In genomic region chr11:122754553-122755322, GRCh38 we compare ENCODE assay signal across 8 cellular contexts.
DNase-seq lines count a peak whose midpoint lies in the region; ATAC-seq and TF ChIP-seq lines count a peak whose summit lies in the region.

No MANE protein-coding gene starts in this region.

- H3K27ac ChIP-seq in heart right ventricle (peak overlapping the region in 1 of 10 donors; percentile 56), lower lobe of right lung (no peak overlapping the region), dorsolateral prefrontal cortex (peak overlapping the region in 1 of 59 donors; percentile 32)

- no peak overlapping the region for H3K4me3 ChIP-seq in heart right ventricle
- no peak overlapping the region for H3K4me3 ChIP-seq in lower lobe of right lung
- no peak overlapping the region for H3K4me3 ChIP-seq in dorsolateral prefrontal cortex

- H3K4me1 ChIP-seq in heart right ventricle = peaks cover 0 to 39% (median 6%) of the 10 kb centered on the region in 9 donors
- H3K4me1 ChIP-seq in lower lobe of right lung = peaks cover 46% of the 10 kb centered on the region

- H3K36me3 ChIP-seq in heart right ventricle (no peaks in the 10 kb centered on the region), lower lobe of right lung (no peaks in the 10 kb centered on the region)

- intact Hi-C loops in heart right ventricle (cut with DNase I) (loop anchor here in 1 of 10 donors (5.0 to 10.0 kb wide), 2 partner anchors 77 to 100 kb away; partner anchors contain the start of gene UBASH3B), Right ventricle myocardium inferior (cut with DNase I) (no loop called here), lower lobe of right lung (cut with DNase I) (no loop called here), dorsolateral prefrontal cortex (cut with DNase I) (no loop called here)

- TF ChIP-seq CTCF in heart right ventricle (IDR thresholded peaks at IDR 0.05) (peak in 7 of 9 donors; percentile 15 to 55 (median 31)), lower lobe of right lung (IDR thresholded peaks at IDR 0.05) (peak; percentile 39), dorsolateral prefrontal cortex (IDR thresholded peaks at IDR 0.05 in 54 of 56, conservative IDR thresholded peaks at IDR 0.05 in 2 of 56; ENCODE audit: low read depth in 1 of 56, partially characterized antibody in 56 of 56) (peak in 27 of 56 donors; percentile 7 to 40 (median 21))

- WGBS in heart right ventricle, 2 donors = 83 to 87% methylated on average over 16 of the region's 16 CpGs

- no peak for DNase-seq in heart right ventricle
- no peak for DNase-seq in Right ventricle myocardium inferior (ENCODE audit: missing footprints)
- peak; percentile 76 for DNase-seq in NAMALWA (ENCODE audit: low spot score)
- DNase-seq in activated effector memory CD4-positive, alpha-beta T cell treated with anti-CD3 and anti-CD28 coated beads, Interleukin-2, amount 50 U/mL, for 16 hours = peak; percentile 68
- DNase-seq in lower lobe of right lung = no peak
- no peak for DNase-seq in 8988T
- no peak for DNase-seq in dorsolateral prefrontal cortex

- H3K27me3 ChIP-seq in heart right ventricle = peaks cover 0 to 5% (median 0%) of the 10 kb centered on the region in 7 donors
- H3K27me3 ChIP-seq in lower lobe of right lung (ENCODE audit: low read depth) = no peaks in the 10 kb centered on the region
- H3K27me3 ChIP-seq in dorsolateral prefrontal cortex = no peaks in the 10 kb centered on the region

- ATAC-seq in heart right ventricle = peak in 1 of 8 donors; percentile 52
- ATAC-seq in Right ventricle myocardium inferior = no peak
- ATAC-seq in lower lobe of right lung = peak; percentile 18 to 30
- no peak for ATAC-seq in GM18520 (IDR thresholded peaks at IDR 0.05; ENCODE audit: unreplicated experiment)

- H3K9me3 ChIP-seq in heart right ventricle (no peaks in the 10 kb centered on the region), lower lobe of right lung (no peaks in the 10 kb centered on the region)

Comparison
In these comparisons a context has a peak if more than half of its experiments do, and no peak if none do; other contexts are left out.
1. ATAC-seq: peak in lower lobe of right lung (2 of 2); none in Right ventricle myocardium inferior (single experiment) and GM18520 (single experiment).
2. DNase-seq: peak in NAMALWA (single experiment) and activated effector memory CD4-positive, alpha-beta T cell treated with anti-CD3 and anti-CD28 coated beads, Interleukin-2, amount 50 U/mL, for 16 hours (single experiment); none in heart right ventricle (0 of 2), Right ventricle myocardium inferior (single experiment), lower lobe of right lung (single experiment), 8988T (single experiment) and dorsolateral prefrontal cortex (0 of 10).